ENCODE assay signal across 32 cellular contexts in genomic region chrX:48179691-48180090, GRCh38. TPM values are rescaled to one million over a fixed set of nuclear protein-coding genes. Genes with fewer than 3 reads are reported as not detected.
"Had no signal": no experiment of that assay in that cellular context is flagged by ENCODE, and none has a peak within 500 bp of the region (broad histone marks: within the 10 kb centered on the region; RNA-seq: fewer than 3 reads in every experiment).

No MANE protein-coding gene starts in this region.

- H3K27ac ChIP-seq: ascending aorta, gastrocnemius medialis, heart left ventricle, WERI-Rb-1 had no signal

- DNase-seq: activated B cell treated with CpG ODN at 0.5 μM for 24 hours; activated CD4-positive, alpha-beta memory T cell treated with anti-CD3 and anti-CD28 coated beads for 36 hours; activated CD4-positive, alpha-beta T cell treated with anti-CD3 and anti-CD28 coated beads for 48 hours; activated CD4-positive, alpha-beta T cell treated with anti-CD3 and anti-CD28 coated beads, Interleukin-2, amount 50 U/mL, for 1 hour; activated CD8-positive, alpha-beta memory T cell treated with anti-CD3 and anti-CD28 coated beads, Interleukin-2, amount 10 ng/mL, durations not matched to agents 7 days and 5 days; activated CD8-positive, alpha-beta memory T cell treated with anti-CD3 and anti-CD28 coated beads, Interleukin-2, amount 50 U/mL, for 4 hours; activated CD8-positive, alpha-beta T cell treated with anti-CD3 and anti-CD28 coated beads, Interleukin-2, amount 10 ng/mL, durations not matched to agents 7 days and 5 days; activated gamma-delta T cell; activated naive CD4-positive, alpha-beta T cell; activated naive CD4-positive, alpha-beta T cell treated with anti-CD3 and anti-CD28 coated beads, Interleukin-2, amount 10 ng/mL, durations not matched to agents 7 days and 5 days; activated naive CD8-positive, alpha-beta T cell treated with anti-CD3 and anti-CD28 coated beads, Interleukin-2, amount 10 ng/mL, durations not matched to agents 7 days and 5 days; activated T-cell treated with anti-CD3 and anti-CD28 coated beads, Interleukin-2, amount 50 U/mL, for 1 hour; activated T-cell treated with anti-CD3 and anti-CD28 coated beads, Interleukin-2, amount 50 U/mL, for 72 hours; caudate nucleus; cortex of kidney; dermis blood vessel endothelial cell; effector CD4-positive, alpha-beta T cell; effector memory CD8-positive, alpha-beta T cell; foreskin fibroblast; gastrocnemius medialis; glutamatergic neuron; heart left ventricle; T-helper 1 cell; T-helper 17 cell; T1000; WERI-Rb-1 had no signal

- H3K4me3 Mint-ChIP-seq: activated B cell treated with CpG ODN at 0.5 μM for 24 hours; activated CD4-positive, alpha-beta memory T cell treated with anti-CD3 and anti-CD28 coated beads for 36 hours; activated CD8-positive, alpha-beta memory T cell treated with anti-CD3 and anti-CD28 coated beads, Interleukin-2, amount 10 ng/mL, durations not matched to agents 7 days and 5 days; activated CD8-positive, alpha-beta T cell treated with anti-CD3 and anti-CD28 coated beads, Interleukin-2, amount 10 ng/mL, durations not matched to agents 7 days and 5 days; activated naive CD4-positive, alpha-beta T cell treated with anti-CD3 and anti-CD28 coated beads, Interleukin-2, amount 10 ng/mL, durations not matched to agents 7 days and 5 days; activated naive CD8-positive, alpha-beta T cell treated with anti-CD3 and anti-CD28 coated beads, Interleukin-2, amount 10 ng/mL, durations not matched to agents 7 days and 5 days; activated T-cell treated with anti-CD3 and anti-CD28 coated beads, Interleukin-2, amount 50 U/mL, for 72 hours; brain; effector memory CD8-positive, alpha-beta T cell; T-helper 17 cell; T-helper 2 cell treated with Interferon-gamma antibody and Interleukin-4, amounts not matched to agents 5 μg/mL and 100 μg/mL, for 36 hours had no signal

- H3K4me1 ChIP-seq: ascending aorta, gastrocnemius medialis, heart left ventricle had no signal

- H3K4me3 ChIP-seq: ascending aorta, gastrocnemius medialis, heart left ventricle had no signal

- H3K9me3 ChIP-seq: ascending aorta, gastrocnemius medialis, heart left ventricle had no signal

- H3K27ac Mint-ChIP-seq: activated B cell treated with CpG ODN at 0.5 μM for 24 hours; activated CD4-positive, alpha-beta memory T cell treated with anti-CD3 and anti-CD28 coated beads for 36 hours; activated CD8-positive, alpha-beta memory T cell treated with anti-CD3 and anti-CD28 coated beads, Interleukin-2, amount 10 ng/mL, durations not matched to agents 7 days and 5 days; activated CD8-positive, alpha-beta T cell treated with anti-CD3 and anti-CD28 coated beads, Interleukin-2, amount 10 ng/mL, durations not matched to agents 7 days and 5 days; activated naive CD4-positive, alpha-beta T cell treated with anti-CD3 and anti-CD28 coated beads, Interleukin-2, amount 10 ng/mL, durations not matched to agents 7 days and 5 days; activated naive CD4-positive, alpha-beta T cell treated with anti-CD3 and anti-CD28 coated beads, Interleukin-2, amount 50 U/mL, for 72 hours; activated naive CD8-positive, alpha-beta T cell treated with anti-CD3 and anti-CD28 coated beads, Interleukin-2, amount 10 ng/mL, durations not matched to agents 7 days and 5 days; activated T-cell treated with anti-CD3 and anti-CD28 coated beads, Interleukin-2, amount 50 U/mL, for 72 hours; brain; effector memory CD8-positive, alpha-beta T cell; T-helper 17 cell; T-helper 2 cell treated with Interferon-gamma antibody and Interleukin-4, amounts not matched to agents 5 μg/mL and 100 μg/mL, for 36 hours had no signal

- H3K27me3 Mint-ChIP-seq: activated B cell treated with CpG ODN at 0.5 μM for 24 hours; activated CD4-positive, alpha-beta memory T cell treated with anti-CD3 and anti-CD28 coated beads for 36 hours; activated CD8-positive, alpha-beta memory T cell treated with anti-CD3 and anti-CD28 coated beads, Interleukin-2, amount 10 ng/mL, durations not matched to agents 7 days and 5 days; activated naive CD4-positive, alpha-beta T cell treated with anti-CD3 and anti-CD28 coated beads, Interleukin-2, amount 10 ng/mL, durations not matched to agents 7 days and 5 days; activated naive CD8-positive, alpha-beta T cell treated with anti-CD3 and anti-CD28 coated beads, Interleukin-2, amount 10 ng/mL, durations not matched to agents 7 days and 5 days; brain had no signal

- ATAC-seq: activated CD4-positive, CD25-positive, alpha-beta regulatory T cell treated with anti-CD3 and anti-CD28 coated beads, Interleukin-2, amount 50 U/mL, for 24 hours; activated CD8-positive, alpha-beta memory T cell treated with anti-CD3 and anti-CD28 coated beads, Interleukin-2, amount 10 ng/mL, durations not matched to agents 7 days and 5 days; activated CD8-positive, alpha-beta T cell treated with anti-CD3 and anti-CD28 coated beads, Interleukin-2, amount 10 ng/mL, durations not matched to agents 7 days and 5 days; activated naive CD4-positive, alpha-beta T cell treated with anti-CD3 and anti-CD28 coated beads, Interleukin-2, amount 50 U/mL, for 72 hours; activated T-cell treated with anti-CD3 and anti-CD28 coated beads, Interleukin-2, amount 50 U/mL, for 72 hours; effector memory CD8-positive, alpha-beta T cell; esophagus mucosa; gastrocnemius medialis; heart left ventricle; T-helper 17 cell had no signal

- H3K36me3 ChIP-seq: ascending aorta, gastrocnemius medialis, heart left ventricle, WERI-Rb-1 had no signal

- H3K9me3 Mint-ChIP-seq: activated B cell treated with CpG ODN at 0.5 μM for 24 hours; activated CD4-positive, alpha-beta memory T cell treated with anti-CD3 and anti-CD28 coated beads for 36 hours; activated naive CD4-positive, alpha-beta T cell treated with anti-CD3 and anti-CD28 coated beads, Interleukin-2, amount 10 ng/mL, durations not matched to agents 7 days and 5 days; activated naive CD4-positive, alpha-beta T cell treated with anti-CD3 and anti-CD28 coated beads, Interleukin-2, amount 50 U/mL, for 72 hours; activated naive CD8-positive, alpha-beta T cell treated with anti-CD3 and anti-CD28 coated beads, Interleukin-2, amount 10 ng/mL, durations not matched to agents 7 days and 5 days; activated T-cell treated with anti-CD3 and anti-CD28 coated beads, Interleukin-2, amount 50 U/mL, for 72 hours; effector memory CD8-positive, alpha-beta T cell; T-helper 2 cell treated with Interferon-gamma antibody and Interleukin-4, amounts not matched to agents 5 μg/mL and 100 μg/mL, for 36 hours had no signal

- H3K4me1 Mint-ChIP-seq: activated B cell treated with CpG ODN at 0.5 μM for 24 hours; activated CD8-positive, alpha-beta memory T cell treated with anti-CD3 and anti-CD28 coated beads, Interleukin-2, amount 10 ng/mL, durations not matched to agents 7 days and 5 days; activated naive CD4-positive, alpha-beta T cell treated with anti-CD3 and anti-CD28 coated beads, Interleukin-2, amount 10 ng/mL, durations not matched to agents 7 days and 5 days; activated naive CD8-positive, alpha-beta T cell treated with anti-CD3 and anti-CD28 coated beads, Interleukin-2, amount 10 ng/mL, durations not matched to agents 7 days and 5 days; brain; T-helper 17 cell had no signal

- H3K36me3 Mint-ChIP-seq: activated CD4-positive, alpha-beta memory T cell treated with anti-CD3 and anti-CD28 coated beads for 36 hours; activated CD8-positive, alpha-beta memory T cell treated with anti-CD3 and anti-CD28 coated beads, Interleukin-2, amount 10 ng/mL, durations not matched to agents 7 days and 5 days; activated naive CD4-positive, alpha-beta T cell treated with anti-CD3 and anti-CD28 coated beads, Interleukin-2, amount 10 ng/mL, durations not matched to agents 7 days and 5 days; activated naive CD4-positive, alpha-beta T cell treated with anti-CD3 and anti-CD28 coated beads, Interleukin-2, amount 50 U/mL, for 72 hours; activated naive CD8-positive, alpha-beta T cell treated with anti-CD3 and anti-CD28 coated beads, Interleukin-2, amount 10 ng/mL, durations not matched to agents 7 days and 5 days; brain had no signal

- H3K27me3 ChIP-seq: ascending aorta, gastrocnemius medialis had no signal

RNA-seq across cellular contexts. Expression of gene SSX5, which starts 16.9 kb away (rescaled TPM):
- polyA plus RNA-seq: heart left ventricle had no signal

RNA-seq across cellular contexts. Expression of gene SPACA5B, which starts 49.3 kb away (rescaled TPM):
- polyA plus RNA-seq: heart left ventricle had no signal
